In the genomic region with DNA sequence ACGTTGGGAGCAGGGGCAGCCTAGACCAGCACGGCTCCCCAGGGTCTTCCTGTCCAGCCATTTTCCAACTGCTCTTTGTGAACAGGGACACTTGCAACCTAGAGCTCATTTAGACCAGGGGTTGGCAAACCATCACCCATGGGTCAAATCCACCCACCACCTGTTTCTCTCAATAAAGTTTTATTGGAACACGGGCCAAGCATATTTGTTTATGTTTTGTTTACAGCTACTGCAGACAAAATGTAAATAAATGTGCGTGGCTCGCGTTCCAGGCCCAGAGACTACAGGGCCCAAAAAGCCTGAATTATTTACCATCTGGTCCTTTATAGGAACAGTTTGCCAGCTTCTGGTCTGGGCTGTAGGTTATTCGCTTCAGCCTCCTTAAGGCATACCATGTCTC, we compare ENCODE assay signal across 1 cellular context.
TF ChIP-seq lines count a peak whose summit lies in the region.

No MANE protein-coding gene starts in this region.

TF ChIP-seq in K562, 482 proteins besides CTCF, POLR2A, EP300 and RAD21:
- TF ChIP-seq, protein P1, sequence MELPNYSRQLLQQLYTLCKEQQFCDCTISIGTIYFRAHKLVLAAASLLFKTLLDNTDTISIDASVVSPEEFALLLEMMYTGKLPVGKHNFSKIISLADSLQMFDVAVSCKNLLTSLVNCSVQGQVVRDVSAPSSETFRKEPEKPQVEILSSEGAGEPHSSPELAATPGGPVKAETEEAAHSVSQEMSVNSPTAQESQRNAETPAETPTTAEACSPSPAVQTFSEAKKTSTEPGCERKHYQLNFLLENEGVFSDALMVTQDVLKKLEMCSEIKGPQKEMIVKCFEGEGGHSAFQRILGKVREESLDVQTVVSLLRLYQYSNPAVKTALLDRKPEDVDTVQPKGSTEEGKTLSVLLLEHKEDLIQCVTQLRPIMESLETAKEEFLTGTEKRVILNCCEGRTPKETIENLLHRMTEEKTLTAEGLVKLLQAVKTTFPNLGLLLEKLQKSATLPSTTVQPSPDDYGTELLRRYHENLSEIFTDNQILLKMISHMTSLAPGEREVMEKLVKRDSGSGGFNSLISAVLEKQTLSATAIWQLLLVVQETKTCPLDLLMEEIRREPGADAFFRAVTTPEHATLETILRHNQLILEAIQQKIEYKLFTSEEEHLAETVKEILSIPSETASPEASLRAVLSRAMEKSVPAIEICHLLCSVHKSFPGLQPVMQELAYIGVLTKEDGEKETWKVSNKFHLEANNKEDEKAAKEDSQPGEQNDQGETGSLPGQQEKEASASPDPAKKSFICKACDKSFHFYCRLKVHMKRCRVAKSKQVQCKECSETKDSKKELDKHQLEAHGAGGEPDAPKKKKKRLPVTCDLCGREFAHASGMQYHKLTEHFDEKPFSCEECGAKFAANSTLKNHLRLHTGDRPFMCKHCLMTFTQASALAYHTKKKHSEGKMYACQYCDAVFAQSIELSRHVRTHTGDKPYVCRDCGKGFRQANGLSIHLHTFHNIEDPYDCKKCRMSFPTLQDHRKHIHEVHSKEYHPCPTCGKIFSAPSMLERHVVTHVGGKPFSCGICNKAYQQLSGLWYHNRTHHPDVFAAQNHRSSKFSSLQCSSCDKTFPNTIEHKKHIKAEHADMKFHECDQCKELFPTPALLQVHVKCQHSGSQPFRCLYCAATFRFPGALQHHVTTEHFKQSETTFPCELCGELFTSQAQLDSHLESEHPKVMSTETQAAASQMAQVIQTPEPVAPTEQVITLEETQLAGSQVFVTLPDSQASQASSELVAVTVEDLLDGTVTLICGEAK (IDR thresholded peaks at IDR 0.05): peak; percentile 95
- TF ChIP-seq, protein P1 (CRISPR knock-in tag; IDR thresholded peaks at IDR 0.05): peak; percentile 88
- TF ChIP-seq ELF1 (tag; IDR thresholded peaks at IDR 0.05): no peak
